Comparison of ENCODE assay signal across 12 cellular contexts in genomic region chr22:28075260-28075981, GRCh38.
DNase-seq lines count a peak whose midpoint lies in the region; ATAC-seq and TF ChIP-seq lines count a peak whose summit lies in the region.
"Had no signal": no experiment of that assay in that cellular context is flagged by ENCODE, and none has a peak within 500 bp of the region (broad histone marks: within the 10 kb centered on the region; RNA-seq: fewer than 3 reads in every experiment).

No MANE protein-coding gene starts in this region.

- TF ChIP-seq CTCF in cardiac fibroblast (IDR thresholded peaks at IDR 0.05; ENCODE audit: low read depth, low read length): no peak
- no peak for TF ChIP-seq CTCF in upper lobe of left lung (IDR thresholded peaks at IDR 0.05)

- H3K9me3 ChIP-seq in upper lobe of left lung: no peaks in the 10 kb centered on the region

- WGBS in upper lobe of left lung, 2 donors: 59 to 70% methylated on average over 8 of the region's 8 CpGs

- no peak overlapping the region for H3K4me3 ChIP-seq in cardiac fibroblast (replicated peaks in 1 of 2; ENCODE audit: low read depth in 2 of 2, low read length in 2 of 2)
- H3K4me3 ChIP-seq in upper lobe of left lung: no peak overlapping the region
- H3K4me3 ChIP-seq: dorsolateral prefrontal cortex had no signal

- H3K27me3 ChIP-seq in upper lobe of left lung: no peaks in the 10 kb centered on the region
- H3K27me3 ChIP-seq: dorsolateral prefrontal cortex had no signal

- no peak overlapping the region for H3K27ac Mint-ChIP-seq in activated CD4-positive, alpha-beta T cell treated with anti-CD3 and anti-CD28 coated beads, Interleukin-2, amount 10 ng/mL, durations not matched to agents 24 days and 14 days

- TF ChIP-seq POLR2A in upper lobe of left lung (IDR thresholded peaks at IDR 0.05): no peak

- intact Hi-C loops in activated CD4-positive, alpha-beta T cell treated with anti-CD3 and anti-CD28 coated beads, Interleukin-2, amount 10 ng/mL, durations not matched to agents 24 days and 14 days (cut with micrococcal nuclease): no loop called here

- H3K36me3 Mint-ChIP-seq in activated CD4-positive, alpha-beta T cell treated with anti-CD3 and anti-CD28 coated beads, Interleukin-2, amount 10 ng/mL, durations not matched to agents 24 days and 14 days (ENCODE audit: low read depth): no peaks in the 10 kb centered on the region
- H3K36me3 Mint-ChIP-seq: naive B cell had no signal

- no peaks in the 10 kb centered on the region for H3K9me3 Mint-ChIP-seq in activated CD4-positive, alpha-beta T cell treated with anti-CD3 and anti-CD28 coated beads, Interleukin-2, amount 10 ng/mL, durations not matched to agents 24 days and 14 days

- DNase-seq in HT1080 (ENCODE audit: low read depth): peak; percentile 66
- peak; percentile 81 to 86 for DNase-seq in cardiac fibroblast (ENCODE audit: low read depth in 2 of 2)
- DNase-seq in left lobe of liver (ENCODE audit: low spot score): no peak
- peak in 1 of 2 donors; percentile 59 for DNase-seq in upper lobe of left lung
- DNase-seq in GOT3 (lab: John Stamatoyannopoulos, UW): no peak
- no peak for DNase-seq in activated CD4-positive, alpha-beta T cell treated with anti-CD3 and anti-CD28 coated beads, Interleukin-2, amount 10 ng/mL, durations not matched to agents 24 days and 14 days
- DNase-seq: activated CD4-positive, alpha-beta T cell treated with anti-CD3 and anti-CD28 coated beads for 1 hour; naive B cell; NCI-H2171 had no signal

- no peaks in the 10 kb centered on the region for H3K36me3 ChIP-seq in upper lobe of left lung

- H3K4me3 Mint-ChIP-seq in activated CD4-positive, alpha-beta T cell treated with anti-CD3 and anti-CD28 coated beads, Interleukin-2, amount 10 ng/mL, durations not matched to agents 24 days and 14 days: no peak overlapping the region
- H3K4me3 Mint-ChIP-seq: naive B cell had no signal

- ATAC-seq in left lobe of liver (peak; percentile 24), upper lobe of left lung (ENCODE audit: low FRiP score in 2 of 2) (peak; percentile 52 to 87), HG02840 (IDR thresholded peaks at IDR 0.05; ENCODE audit: low FRiP score, unreplicated experiment) (no peak), GM18519 (IDR thresholded peaks at IDR 0.05; ENCODE audit: low FRiP score, unreplicated experiment) (no peak)

- no peaks in the 10 kb centered on the region for H3K4me1 Mint-ChIP-seq in activated CD4-positive, alpha-beta T cell treated with anti-CD3 and anti-CD28 coated beads, Interleukin-2, amount 10 ng/mL, durations not matched to agents 24 days and 14 days
- H3K4me1 Mint-ChIP-seq: naive B cell had no signal

- peaks cover 2% of the 10 kb centered on the region for H3K27me3 Mint-ChIP-seq in activated CD4-positive, alpha-beta T cell treated with anti-CD3 and anti-CD28 coated beads, Interleukin-2, amount 10 ng/mL, durations not matched to agents 24 days and 14 days

- peaks cover 7 to 15% (median 11%) of the 10 kb centered on the region in 4 donors for H3K4me1 ChIP-seq in upper lobe of left lung

- TF ChIP-seq EP300 in upper lobe of left lung (IDR thresholded peaks at IDR 0.05): peak in 1 of 4 donors; percentile 9

- H3K27ac ChIP-seq in upper lobe of left lung: peak overlapping the region in 3 of 4 donors; percentile 8 to 33 (median 18)
- H3K27ac ChIP-seq: dorsolateral prefrontal cortex had no signal

Comparison
In these comparisons a context has a peak if more than half of its experiments do, and no peak if none do; other contexts are left out.
1. DNase-seq: peak in HT1080 (single experiment) and cardiac fibroblast (2 of 2); none in left lobe of liver (single experiment), GOT3 (single experiment) and activated CD4-positive, alpha-beta T cell treated with anti-CD3 and anti-CD28 coated beads, Interleukin-2, amount 10 ng/mL, durations not matched to agents 24 days and 14 days (single experiment).
2. ATAC-seq: peak in left lobe of liver (single experiment) and upper lobe of left lung (2 of 2); none in HG02840 (single experiment) and GM18519 (single experiment).